ENCODE assay signal across 1 cellular context in genomic region chr13:49300716-49301589, GRCh38.
TF ChIP-seq lines count a peak whose summit lies in the region.

No MANE protein-coding gene starts in this region.

TF ChIP-seq in K562, 482 proteins besides CTCF, POLR2A, EP300 and RAD21 (continued from another document and continues in another):
- TF ChIP-seq KLF16 (IDR thresholded peaks at IDR 0.05) (no peak), ZNF518B (CRISPR knock-in tag; IDR thresholded peaks at IDR 0.05) (no peak), ATF4 (CRISPR knock-in tag; IDR thresholded peaks at IDR 0.05) (no peak), ZBTB33 (CRISPR knock-in tag; IDR thresholded peaks at IDR 0.05) (no peak), ZSCAN29 (IDR thresholded peaks at IDR 0.05) (no peak), ARID1B (IDR thresholded peaks at IDR 0.05) (no peak), TFAM (CRISPR knock-in tag; conservative IDR thresholded peaks at IDR 0.05) (no peak), FOXA1 (IDR thresholded peaks at IDR 0.05; ENCODE audit: borderline replicate concordance) (no peak), ZNF232 (CRISPR knock-in tag; IDR thresholded peaks at IDR 0.05) (no peak), NBN (IDR thresholded peaks at IDR 0.05; ENCODE audit: low read depth) (peak; percentile 56; the same call in 1 of the 2 replicates), SMARCB1 (IDR thresholded peaks at IDR 0.05; ENCODE audit: insufficient read length, low read depth) (no peak), SPI1 (IDR thresholded peaks at IDR 0.05; ENCODE audit: borderline replicate concordance, low read depth, low read length) (no peak), IFI16 (CRISPR knock-in tag; IDR thresholded peaks at IDR 0.05) (no peak), CC2D1A (IDR thresholded peaks at IDR 0.05) (peak; percentile 72; the same call in 1 of the 2 replicates), ZNF512 (tag; IDR thresholded peaks at IDR 0.05) (no peak), POLR2G (IDR thresholded peaks at IDR 0.05; ENCODE audit: low read depth, low read length) (no peak), ARHGAP35 (IDR thresholded peaks at IDR 0.05; ENCODE audit: partially characterized antibody) (no peak), ELF1 (tag; IDR thresholded peaks at IDR 0.05) (peak; percentile 33; the same call in 1 of the 2 replicates), MEF2A (IDR thresholded peaks at IDR 0.05; ENCODE audit: control insufficient read depth, low read depth, low read length) (no peak), ZNF143 (CRISPR knock-in tag; IDR thresholded peaks at IDR 0.05) (no peak), ETV1 (tag; conservative IDR thresholded peaks at IDR 0.05; ENCODE audit: low read depth) (no peak), ILF3 (IDR thresholded peaks at IDR 0.05; ENCODE audit: borderline replicate concordance) (no peak), MYBL2 (IDR thresholded peaks at IDR 0.05; ENCODE audit: low read depth) (no peak), MYBL2 (CRISPR knock-in tag; IDR thresholded peaks at IDR 0.05; ENCODE audit: borderline replicate concordance) (no peak), ATF7 (IDR thresholded peaks at IDR 0.05) (0 out of 2 replicates have a peak, but pooled peaks have one; percentile 25), CEBPB (tag; IDR thresholded peaks at IDR 0.05) (no peak), ZNF766 (CRISPR knock-in tag; conservative IDR thresholded peaks at IDR 0.05) (no peak), MNT (conservative IDR thresholded peaks at IDR 0.05) (no peak), ZNF551 (CRISPR knock-in tag; IDR thresholded peaks at IDR 0.05) (no peak), BHLHE40 (IDR thresholded peaks at IDR 0.05; ENCODE audit: low read length) (no peak), NR4A1 (CRISPR knock-in tag; IDR thresholded peaks at IDR 0.05) (no peak), NR4A1 (tag; IDR thresholded peaks at IDR 0.05) (no peak), ZKSCAN1 (IDR thresholded peaks at IDR 0.05; ENCODE audit: low read depth, low read length) (no peak), ZKSCAN3 (CRISPR knock-in tag; IDR thresholded peaks at IDR 0.05) (no peak), GATAD2B (IDR thresholded peaks at IDR 0.05; ENCODE audit: borderline replicate concordance) (no peak), NCOA2 (IDR thresholded peaks at IDR 0.05; ENCODE audit: partially characterized antibody in 2 of 2) (no peak), POLR3A (IDR thresholded peaks at IDR 0.05; ENCODE audit: borderline replicate concordance, extremely low read depth, insufficient read depth, insufficient read length) (no peak), SOX6 (IDR thresholded peaks at IDR 0.05) (no peak; the same call in 1 of the 2 replicates), ELF4 (CRISPR knock-in tag; IDR thresholded peaks at IDR 0.05) (no peak), BRD4 (IDR thresholded peaks at IDR 0.05) (no peak), HCFC1 (IDR thresholded peaks at IDR 0.05; ENCODE audit: low read depth, low read length) (peak; percentile 27; the same call in 1 of the 2 replicates), ZNF121 (CRISPR knock-in tag; conservative IDR thresholded peaks at IDR 0.05) (no peak), IRF9 (tag; IDR thresholded peaks at IDR 0.05) (no peak), BCLAF1 (IDR thresholded peaks at IDR 0.05; ENCODE audit: borderline replicate concordance in 1 of 2, control insufficient read depth in 1 of 2, low read depth in 2 of 2, low read length in 1 of 2) (no peak), NELFE (IDR thresholded peaks at IDR 0.05; ENCODE audit: insufficient read depth, insufficient read length) (no peak)
- TF ChIP-seq, protein P1, sequence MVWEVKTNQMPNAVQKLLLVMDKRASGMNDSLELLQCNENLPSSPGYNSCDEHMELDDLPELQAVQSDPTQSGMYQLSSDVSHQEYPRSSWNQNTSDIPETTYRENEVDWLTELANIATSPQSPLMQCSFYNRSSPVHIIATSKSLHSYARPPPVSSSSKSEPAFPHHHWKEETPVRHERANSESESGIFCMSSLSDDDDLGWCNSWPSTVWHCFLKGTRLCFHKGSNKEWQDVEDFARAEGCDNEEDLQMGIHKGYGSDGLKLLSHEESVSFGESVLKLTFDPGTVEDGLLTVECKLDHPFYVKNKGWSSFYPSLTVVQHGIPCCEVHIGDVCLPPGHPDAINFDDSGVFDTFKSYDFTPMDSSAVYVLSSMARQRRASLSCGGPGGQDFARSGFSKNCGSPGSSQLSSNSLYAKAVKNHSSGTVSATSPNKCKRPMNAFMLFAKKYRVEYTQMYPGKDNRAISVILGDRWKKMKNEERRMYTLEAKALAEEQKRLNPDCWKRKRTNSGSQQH (CRISPR knock-in tag; IDR thresholded peaks at IDR 0.05): no peak
- TF ChIP-seq, protein P2, sequence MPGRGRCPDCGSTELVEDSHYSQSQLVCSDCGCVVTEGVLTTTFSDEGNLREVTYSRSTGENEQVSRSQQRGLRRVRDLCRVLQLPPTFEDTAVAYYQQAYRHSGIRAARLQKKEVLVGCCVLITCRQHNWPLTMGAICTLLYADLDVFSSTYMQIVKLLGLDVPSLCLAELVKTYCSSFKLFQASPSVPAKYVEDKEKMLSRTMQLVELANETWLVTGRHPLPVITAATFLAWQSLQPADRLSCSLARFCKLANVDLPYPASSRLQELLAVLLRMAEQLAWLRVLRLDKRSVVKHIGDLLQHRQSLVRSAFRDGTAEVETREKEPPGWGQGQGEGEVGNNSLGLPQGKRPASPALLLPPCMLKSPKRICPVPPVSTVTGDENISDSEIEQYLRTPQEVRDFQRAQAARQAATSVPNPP (IDR thresholded peaks at IDR 0.05; ENCODE audit: borderline replicate concordance, insufficient read depth, insufficient read length): no peak
- TF ChIP-seq, protein P3, sequence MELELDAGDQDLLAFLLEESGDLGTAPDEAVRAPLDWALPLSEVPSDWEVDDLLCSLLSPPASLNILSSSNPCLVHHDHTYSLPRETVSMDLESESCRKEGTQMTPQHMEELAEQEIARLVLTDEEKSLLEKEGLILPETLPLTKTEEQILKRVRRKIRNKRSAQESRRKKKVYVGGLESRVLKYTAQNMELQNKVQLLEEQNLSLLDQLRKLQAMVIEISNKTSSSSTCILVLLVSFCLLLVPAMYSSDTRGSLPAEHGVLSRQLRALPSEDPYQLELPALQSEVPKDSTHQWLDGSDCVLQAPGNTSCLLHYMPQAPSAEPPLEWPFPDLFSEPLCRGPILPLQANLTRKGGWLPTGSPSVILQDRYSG (tag; conservative IDR thresholded peaks at IDR 0.05; ENCODE audit: low read depth): no peak
- TF ChIP-seq, protein P4, sequence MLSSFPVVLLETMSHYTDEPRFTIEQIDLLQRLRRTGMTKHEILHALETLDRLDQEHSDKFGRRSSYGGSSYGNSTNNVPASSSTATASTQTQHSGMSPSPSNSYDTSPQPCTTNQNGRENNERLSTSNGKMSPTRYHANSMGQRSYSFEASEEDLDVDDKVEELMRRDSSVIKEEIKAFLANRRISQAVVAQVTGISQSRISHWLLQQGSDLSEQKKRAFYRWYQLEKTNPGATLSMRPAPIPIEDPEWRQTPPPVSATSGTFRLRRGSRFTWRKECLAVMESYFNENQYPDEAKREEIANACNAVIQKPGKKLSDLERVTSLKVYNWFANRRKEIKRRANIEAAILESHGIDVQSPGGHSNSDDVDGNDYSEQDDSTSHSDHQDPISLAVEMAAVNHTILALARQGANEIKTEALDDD (IDR thresholded peaks at IDR 0.05): no peak
